15 cellular contexts compared by ENCODE assay signal in the genomic region with DNA sequence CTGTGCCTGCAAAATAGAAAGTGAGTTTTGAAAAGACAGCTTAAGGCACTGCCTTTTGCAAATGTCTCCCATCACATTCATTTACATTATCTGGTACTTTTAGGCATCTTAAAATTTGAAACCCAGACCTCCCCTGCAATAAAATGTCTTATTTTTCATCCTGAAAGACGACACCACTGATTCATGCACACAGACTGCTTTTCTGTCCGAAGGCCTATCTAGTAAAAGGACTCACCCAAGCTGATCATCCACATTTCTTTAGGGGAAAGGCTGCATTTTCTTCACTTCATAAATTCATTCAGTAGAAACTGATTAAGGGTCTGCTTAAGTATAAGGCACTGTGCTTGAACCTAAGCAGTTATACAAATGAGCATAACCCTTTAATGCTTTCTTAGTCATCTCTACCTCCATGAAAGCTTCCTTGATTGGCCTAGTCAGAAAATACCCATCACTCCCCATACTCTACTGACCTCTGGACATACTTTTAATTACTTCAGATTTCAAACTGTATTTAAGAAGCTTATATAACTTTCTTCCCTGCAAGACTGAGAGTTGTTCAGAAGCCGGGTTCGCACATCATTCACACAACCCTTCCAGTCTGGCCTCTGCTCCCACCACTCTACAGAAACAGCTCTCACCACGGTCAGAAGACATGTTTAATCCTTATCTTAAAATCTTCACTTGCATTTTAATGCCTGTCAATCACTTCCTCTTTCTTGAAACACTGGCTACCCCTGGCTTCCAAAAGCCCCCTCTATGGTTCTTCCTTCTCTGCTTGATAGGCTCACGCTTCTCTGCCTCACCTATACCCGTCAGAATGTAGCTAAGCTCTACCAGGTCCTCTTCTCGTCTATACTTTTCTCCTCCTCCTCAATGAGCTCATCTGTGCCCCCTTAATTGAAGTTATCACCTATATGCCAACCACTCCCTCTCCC.
DNase-seq lines count a peak whose midpoint lies in the region; ATAC-seq, FAIRE-seq and TF ChIP-seq lines count a peak whose summit lies in the region.
"Had no signal": no experiment of that assay in that cellular context is flagged by ENCODE, and none has a peak within 500 bp of the region (broad histone marks: within the 10 kb centered on the region; RNA-seq: fewer than 3 reads in every experiment).

No MANE protein-coding gene starts in this region.

- peaks cover 80% of the 10 kb centered on the region for H3K36me3 Mint-ChIP-seq in activated T-cell treated with anti-CD3 and anti-CD28 coated beads, Interleukin-2, amount 50 U/mL, for 24 hours (ENCODE audit: low read depth)
- H3K36me3 Mint-ChIP-seq in stimulated activated memory B cell treated with anti-CD40 and anti-IgM and Interleukin-4, amounts not matched to agents 10 μg/mL and 1 μg/mL and 100 μg/mL, for 72 hours, result peaks cover 62% of the 10 kb centered on the region

- H3K4me3 Mint-ChIP-seq in activated T-cell treated with anti-CD3 and anti-CD28 coated beads, Interleukin-2, amount 50 U/mL, for 24 hours, result no peak overlapping the region
- H3K4me3 Mint-ChIP-seq in stimulated activated memory B cell treated with anti-CD40 and anti-IgM and Interleukin-4, amounts not matched to agents 10 μg/mL and 1 μg/mL and 100 μg/mL, for 72 hours, result no peak overlapping the region

- no peaks in the 10 kb centered on the region for H3K9me3 Mint-ChIP-seq in activated T-cell treated with anti-CD3 and anti-CD28 coated beads, Interleukin-2, amount 50 U/mL, for 24 hours
- H3K9me3 Mint-ChIP-seq in stimulated activated memory B cell treated with anti-CD40 and anti-IgM and Interleukin-4, amounts not matched to agents 10 μg/mL and 1 μg/mL and 100 μg/mL, for 72 hours, result no peaks in the 10 kb centered on the region

- H3K4me3 ChIP-seq in Panc1 (ENCODE audit: low read depth in 2 of 2, low read length in 2 of 2) (no peak overlapping the region), foreskin fibroblast (ENCODE audit: low read depth in 1 of 2, low read length in 2 of 2) (no peak overlapping the region), tibial nerve (no peak overlapping the region)
- H3K4me3 ChIP-seq: lower lobe of right lung had no signal

- 80 to 85% methylated on average over 8 of the region's 8 CpGs for WGBS in tibial nerve, 2 donors

- peaks cover 31% of the 10 kb centered on the region for H3K36me3 ChIP-seq in Panc1 (ENCODE audit: control insufficient read depth, insufficient read depth, low read length)
- H3K36me3 ChIP-seq in tibial nerve, result peaks cover 2 to 58% (median 10%) of the 10 kb centered on the region in 3 donors

- H3K4me1 ChIP-seq in Panc1 (ENCODE audit: control insufficient read depth, insufficient read depth, low read length), result 0 out of 2 replicates have a peak, but pooled peaks cover 5% of the 10 kb centered on the region
- H3K4me1 ChIP-seq in tibial nerve, result peaks cover 0 to 18% (median 3%) of the 10 kb centered on the region in 4 donors

- intact Hi-C loops in Panc1 (cut with micrococcal nuclease; ENCODE audit: unreplicated experiment), result no loop called here

- ATAC-seq in Panc1 (no peak), GM21367 (IDR thresholded peaks at IDR 0.05; ENCODE audit: unreplicated experiment) (no peak)
- ATAC-seq in stimulated activated memory B cell treated with anti-CD40 and anti-IgM and Interleukin-4, amounts not matched to agents 10 μg/mL and 1 μg/mL and 100 μg/mL, for 72 hours, result peak; percentile 51
- ATAC-seq: lower lobe of right lung, sciatic nerve had no signal

- H3K27me3 Mint-ChIP-seq in activated T-cell treated with anti-CD3 and anti-CD28 coated beads, Interleukin-2, amount 50 U/mL, for 24 hours, result no peaks in the 10 kb centered on the region
- no peaks in the 10 kb centered on the region for H3K27me3 Mint-ChIP-seq in stimulated activated memory B cell treated with anti-CD40 and anti-IgM and Interleukin-4, amounts not matched to agents 10 μg/mL and 1 μg/mL and 100 μg/mL, for 72 hours

- peak overlapping the region; percentile 34 for H3K27ac Mint-ChIP-seq in activated T-cell treated with anti-CD3 and anti-CD28 coated beads, Interleukin-2, amount 50 U/mL, for 24 hours
- peak overlapping the region; percentile 44 for H3K27ac Mint-ChIP-seq in stimulated activated memory B cell treated with anti-CD40 and anti-IgM and Interleukin-4, amounts not matched to agents 10 μg/mL and 1 μg/mL and 100 μg/mL, for 72 hours

- DNase-seq in activated T-cell treated with anti-CD3 and anti-CD28 coated beads, Interleukin-2, amount 50 U/mL, for 24 hours, result no peak
- no peak for DNase-seq in activated T-cell treated with anti-CD3 and anti-CD28 coated beads, Interleukin-2, amount 50 U/mL, for 48 hours
- DNase-seq in Panc1 (ENCODE audit: low read depth, low spot score), result no peak
- DNase-seq in foreskin fibroblast, result peak; percentile 10 to 45
- no peak for DNase-seq in GM19239 (ENCODE audit: insufficient read length, low spot score)
- DNase-seq in tibial nerve (ENCODE audit: low spot score in 2 of 2), result no peak
- DNase-seq: activated T-cell treated with anti-CD3 and anti-CD28 coated beads for 4 hours; H7; lower lobe of right lung; NCI-H187 treated with DMSO at 0.1 percent for 48 hours; stimulated activated CD4-positive, alpha-beta T cell treated with anti-CD3 and anti-CD28 coated beads, Interleukin-4, amount 100 ng/mL, for 4 hours had no signal

- CTCF ChIA-PET in Panc1 (lab: Charles Lee), result no interaction called here

- POLR2A ChIA-PET in Panc1 (lab: Charles Lee), result no interaction called here

- no peak for TF ChIP-seq CTCF in Panc1 (IDR thresholded peaks at IDR 0.05)
- no peak for TF ChIP-seq CTCF in foreskin fibroblast (IDR thresholded peaks at IDR 0.05; ENCODE audit: low read depth, low read length)
- TF ChIP-seq CTCF in tibial nerve (IDR thresholded peaks at IDR 0.05), result no peak

- peaks cover 21% of the 10 kb centered on the region for H3K4me1 Mint-ChIP-seq in activated T-cell treated with anti-CD3 and anti-CD28 coated beads, Interleukin-2, amount 50 U/mL, for 24 hours (ENCODE audit: low read depth)
- H3K4me1 Mint-ChIP-seq in stimulated activated memory B cell treated with anti-CD40 and anti-IgM and Interleukin-4, amounts not matched to agents 10 μg/mL and 1 μg/mL and 100 μg/mL, for 72 hours, result peaks cover 27% of the 10 kb centered on the region

- H3K9me3 ChIP-seq in Panc1 (ENCODE audit: control insufficient read depth, insufficient read depth, low read depth, low read length), result no peaks in the 10 kb centered on the region
- no peaks in the 10 kb centered on the region for H3K9me3 ChIP-seq in tibial nerve
- H3K9me3 ChIP-seq: lower lobe of right lung had no signal

- no peak overlapping the region for H3K27ac ChIP-seq in Panc1 (ENCODE audit: low read length)
- no peak overlapping the region for H3K27ac ChIP-seq in tibial nerve
- H3K27ac ChIP-seq: lower lobe of right lung had no signal

- TF ChIP-seq EP300 in tibial nerve (IDR thresholded peaks at IDR 0.05), result no peak

- no peak for FAIRE-seq in GM19239 (lab: Jason Lieb, UNC)
- FAIRE-seq: urothelium cell line had no signal

- H3K27me3 ChIP-seq in Panc1 (ENCODE audit: control insufficient read depth, insufficient read depth, low read length) (no peaks in the 10 kb centered on the region), tibial nerve (no peaks in the 10 kb centered on the region)

- in situ Hi-C loops in Panc1 (cut with HindIII; ENCODE audit: low pct_unique_long_range_greater_than_20kb, low sequenced_read_pairs), result no loop called here

- BruUV-seq in Panc1 (replicated peaks; lab: Mats Ljungman, UMichigan), result TSS peak; percentile 8

- no peak for TF ChIP-seq POLR2A in tibial nerve (IDR thresholded peaks at IDR 0.05)

Comparison
In these comparisons a context has a peak if more than half of its experiments do, and no peak if none do; other contexts are left out.
1. DNase-seq: peak in foreskin fibroblast (2 of 2); none in activated T-cell treated with anti-CD3 and anti-CD28 coated beads, Interleukin-2, amount 50 U/mL, for 24 hours (single experiment), activated T-cell treated with anti-CD3 and anti-CD28 coated beads, Interleukin-2, amount 50 U/mL, for 48 hours (0 of 2), Panc1 (single experiment), GM19239 (single experiment) and tibial nerve (0 of 2).